In genomic region chr22:47341464-47341863, GRCh38 we compare ENCODE assay signal across 40 cellular contexts.
"Had no signal": no experiment of that assay in that cellular context is flagged by ENCODE, and none has a peak within 500 bp of the region (broad histone marks: within the 10 kb centered on the region; RNA-seq: fewer than 3 reads in every experiment).

No MANE protein-coding gene starts in this region.

- H3K27ac Mint-ChIP-seq: activated naive CD4-positive, alpha-beta T cell treated with anti-CD3 and anti-CD28 coated beads for 36 hours; activated naive CD4-positive, alpha-beta T cell treated with anti-CD3 and anti-CD28 coated beads, Interleukin-2, amount 10 ng/mL, durations not matched to agents 7 days and 5 days; activated naive CD4-positive, alpha-beta T cell treated with anti-CD3 and anti-CD28 coated beads, Interleukin-2, amount 50 U/mL, for 24 hours; activated naive CD4-positive, alpha-beta T cell treated with anti-CD3 and anti-CD28 coated beads, Interleukin-2, amount 50 U/mL, for 72 hours; activated naive CD8-positive, alpha-beta T cell; activated naive CD8-positive, alpha-beta T cell treated with anti-CD3 and anti-CD28 coated beads for 36 hours; activated naive CD8-positive, alpha-beta T cell treated with anti-CD3 and anti-CD28 coated beads, Interleukin-2, amount 10 ng/mL, durations not matched to agents 7 days and 5 days; activated naive CD8-positive, alpha-beta T cell treated with anti-CD3 and anti-CD28 coated beads, Interleukin-2, amount 50 U/mL, for 24 hours; activated T-cell treated with anti-CD3 and anti-CD28 coated beads, Interleukin-2, amount 50 U/mL, for 24 hours; activated T-cell treated with anti-CD3 and anti-CD28 coated beads, Interleukin-2, amount 50 U/mL, for 72 hours; activated T-helper 1 cell treated with anti-CD3 and anti-CD28 coated beads, Interleukin-12 subunit alpha, Interleukin-12 subunit beta, Interleukin-2, Interleukin-4 antibody, amounts not matched to agents 30 ng/mL and 10 ng/mL and 1 ng/mL, durations not matched to agents 14 hours and 24 hours and 36 hours; activated T-helper 17 cell treated with anti-CD3 and anti-CD28 coated beads, Interleukin-2, amount 50 U/mL, for 72 hours; activated T-helper 2 cell treated with anti-CD3 and anti-CD28 coated beads, Interferon-gamma antibody, Interleukin-2, Interleukin-4, amounts not matched to agents 10 μg/mL and 5 μg/mL and 100 μg/mL, durations not matched to agents 14 hours and 24 hours and 36 hours; brain had no signal

- H3K36me3 Mint-ChIP-seq: activated naive CD4-positive, alpha-beta T cell treated with anti-CD3 and anti-CD28 coated beads, Interleukin-2, amount 10 ng/mL, durations not matched to agents 7 days and 5 days; activated naive CD4-positive, alpha-beta T cell treated with anti-CD3 and anti-CD28 coated beads, Interleukin-2, amount 50 U/mL, for 24 hours; activated naive CD4-positive, alpha-beta T cell treated with anti-CD3 and anti-CD28 coated beads, Interleukin-2, amount 50 U/mL, for 72 hours; activated naive CD8-positive, alpha-beta T cell; activated naive CD8-positive, alpha-beta T cell treated with anti-CD3 and anti-CD28 coated beads for 36 hours; activated naive CD8-positive, alpha-beta T cell treated with anti-CD3 and anti-CD28 coated beads, Interleukin-2, amount 10 ng/mL, durations not matched to agents 7 days and 5 days; brain had no signal

- H3K27me3 ChIP-seq: adrenal gland, ascending aorta, body of pancreas, brain microvascular endothelial cell, cardiac muscle cell had no signal

- DNase-seq: activated effector memory CD4-positive, alpha-beta T cell treated with anti-CD3 and anti-CD28 coated beads, Interleukin-2, amount 50 U/mL, for 16 hours; activated effector memory CD4-positive, alpha-beta T cell treated with Interleukin-2 at 50 U/mL for 16 hours; activated gamma-delta T cell; activated gamma-delta T cell treated with Interleukin-2 at 50 U/mL for 16 hours; activated naive CD4-positive, alpha-beta T cell; activated naive CD4-positive, alpha-beta T cell treated with anti-CD3 and anti-CD28 coated beads for 36 hours; activated naive CD4-positive, alpha-beta T cell treated with anti-CD3 and anti-CD28 coated beads, Interleukin-2, amount 10 ng/mL, durations not matched to agents 7 days and 5 days; activated naive CD4-positive, alpha-beta T cell treated with anti-CD3 and anti-CD28 coated beads, Interleukin-2, amount 50 U/mL, for 16 hours; activated naive CD4-positive, alpha-beta T cell treated with Interleukin-2 at 50 U/mL for 16 hours; activated naive CD8-positive, alpha-beta T cell treated with anti-CD3 and anti-CD28 coated beads for 36 hours; activated naive CD8-positive, alpha-beta T cell treated with anti-CD3 and anti-CD28 coated beads, Interleukin-2, amount 10 ng/mL, durations not matched to agents 7 days and 5 days; activated naive CD8-positive, alpha-beta T cell treated with anti-CD3 and anti-CD28 coated beads, Interleukin-2, amount 50 U/mL, for 24 hours; activated T-cell treated with anti-CD3 and anti-CD28 coated beads, Interleukin-2, amount 50 U/mL, for 1 hour; activated T-cell treated with anti-CD3 and anti-CD28 coated beads, Interleukin-2, amount 50 U/mL, for 24 hours; activated T-cell treated with anti-CD3 and anti-CD28 coated beads, Interleukin-2, amount 50 U/mL, for 4 hours; activated T-cell treated with anti-CD3 and anti-CD28 coated beads, Interleukin-2, amount 50 U/mL, for 48 hours; activated T-cell treated with anti-CD3 and anti-CD28 coated beads, Interleukin-2, amount 50 U/mL, for 72 hours; amniotic stem cell; amygdala; anterior cingulate cortex; aorta; body of pancreas; brain microvascular endothelial cell; caudate nucleus; central memory CD4-positive, alpha-beta T cell; cerebellar nuclear complex had no signal

- H3K27me3 Mint-ChIP-seq: activated naive CD8-positive, alpha-beta T cell treated with anti-CD3 and anti-CD28 coated beads, Interleukin-2, amount 10 ng/mL, durations not matched to agents 7 days and 5 days had no signal

- H3K4me3 ChIP-seq: adrenal gland, ascending aorta, body of pancreas, breast epithelium, cardiac muscle cell had no signal

- H3K4me1 ChIP-seq: adrenal gland, ascending aorta, body of pancreas, breast epithelium had no signal

- H3K36me3 ChIP-seq: adrenal gland, ascending aorta, brain microvascular endothelial cell, breast epithelium, cardiac muscle cell had no signal

- H3K27ac ChIP-seq: adrenal gland, ascending aorta, body of pancreas, brain microvascular endothelial cell, breast epithelium, cardiac muscle cell had no signal

- H3K9me3 Mint-ChIP-seq: activated naive CD4-positive, alpha-beta T cell treated with anti-CD3 and anti-CD28 coated beads, Interleukin-2, amount 50 U/mL, for 24 hours; activated naive CD4-positive, alpha-beta T cell treated with anti-CD3 and anti-CD28 coated beads, Interleukin-2, amount 50 U/mL, for 72 hours; activated naive CD8-positive, alpha-beta T cell treated with anti-CD3 and anti-CD28 coated beads for 36 hours; activated naive CD8-positive, alpha-beta T cell treated with anti-CD3 and anti-CD28 coated beads, Interleukin-2, amount 50 U/mL, for 24 hours; activated T-cell treated with anti-CD3 and anti-CD28 coated beads, Interleukin-2, amount 50 U/mL, for 24 hours; activated T-cell treated with anti-CD3 and anti-CD28 coated beads, Interleukin-2, amount 50 U/mL, for 4 hours; activated T-cell treated with anti-CD3 and anti-CD28 coated beads, Interleukin-2, amount 50 U/mL, for 72 hours; activated T-helper 1 cell treated with anti-CD3 and anti-CD28 coated beads, Interleukin-12 subunit alpha, Interleukin-12 subunit beta, Interleukin-2, Interleukin-4 antibody, amounts not matched to agents 30 ng/mL and 10 ng/mL and 1 ng/mL, durations not matched to agents 14 hours and 24 hours and 36 hours; activated T-helper 17 cell treated with anti-CD3 and anti-CD28 coated beads, Interleukin-2, amount 50 U/mL, for 72 hours; activated T-helper 2 cell treated with anti-CD3 and anti-CD28 coated beads, Interferon-gamma antibody, Interleukin-2, Interleukin-4, amounts not matched to agents 10 μg/mL and 5 μg/mL and 100 μg/mL, durations not matched to agents 14 hours and 24 hours and 36 hours; central memory CD8-positive, alpha-beta T cell had no signal

- H3K9me3 ChIP-seq: adrenal gland, ascending aorta, body of pancreas, breast epithelium had no signal

- H3K4me1 Mint-ChIP-seq: activated naive CD4-positive, alpha-beta T cell treated with anti-CD3 and anti-CD28 coated beads, Interleukin-2, amount 10 ng/mL, durations not matched to agents 7 days and 5 days; activated naive CD4-positive, alpha-beta T cell treated with anti-CD3 and anti-CD28 coated beads, Interleukin-2, amount 50 U/mL, for 24 hours; activated naive CD8-positive, alpha-beta T cell treated with anti-CD3 and anti-CD28 coated beads for 36 hours; activated naive CD8-positive, alpha-beta T cell treated with anti-CD3 and anti-CD28 coated beads, Interleukin-2, amount 10 ng/mL, durations not matched to agents 7 days and 5 days; activated naive CD8-positive, alpha-beta T cell treated with anti-CD3 and anti-CD28 coated beads, Interleukin-2, amount 50 U/mL, for 24 hours; activated T-helper 17 cell treated with anti-CD3 and anti-CD28 coated beads, Interleukin-2, amount 50 U/mL, for 72 hours; brain; central memory CD8-positive, alpha-beta T cell had no signal

- ATAC-seq: activated naive CD4-positive, alpha-beta T cell treated with anti-CD3 and anti-CD28 coated beads, Interleukin-2, amount 50 U/mL, for 72 hours; activated naive CD8-positive, alpha-beta T cell treated with anti-CD3 and anti-CD28 coated beads, Interleukin-2, amount 50 U/mL, for 24 hours; activated T-cell treated with anti-CD3 and anti-CD28 coated beads, Interleukin-2, amount 50 U/mL, for 4 hours; activated T-cell treated with anti-CD3 and anti-CD28 coated beads, Interleukin-2, amount 50 U/mL, for 72 hours; activated T-helper 17 cell treated with anti-CD3 and anti-CD28 coated beads, Interleukin-2, amount 50 U/mL, for 72 hours; body of pancreas had no signal

- FAIRE-seq: astrocyte, bronchial epithelial cell had no signal

- H3K4me3 Mint-ChIP-seq: activated naive CD4-positive, alpha-beta T cell treated with anti-CD3 and anti-CD28 coated beads for 36 hours; activated naive CD4-positive, alpha-beta T cell treated with anti-CD3 and anti-CD28 coated beads, Interleukin-2, amount 10 ng/mL, durations not matched to agents 7 days and 5 days; activated naive CD4-positive, alpha-beta T cell treated with anti-CD3 and anti-CD28 coated beads, Interleukin-2, amount 50 U/mL, for 24 hours; activated naive CD8-positive, alpha-beta T cell; activated naive CD8-positive, alpha-beta T cell treated with anti-CD3 and anti-CD28 coated beads for 36 hours; activated naive CD8-positive, alpha-beta T cell treated with anti-CD3 and anti-CD28 coated beads, Interleukin-2, amount 10 ng/mL, durations not matched to agents 7 days and 5 days; activated naive CD8-positive, alpha-beta T cell treated with anti-CD3 and anti-CD28 coated beads, Interleukin-2, amount 50 U/mL, for 24 hours; activated T-cell treated with anti-CD3 and anti-CD28 coated beads, Interleukin-2, amount 50 U/mL, for 24 hours; activated T-cell treated with anti-CD3 and anti-CD28 coated beads, Interleukin-2, amount 50 U/mL, for 4 hours; activated T-cell treated with anti-CD3 and anti-CD28 coated beads, Interleukin-2, amount 50 U/mL, for 72 hours; activated T-helper 1 cell treated with anti-CD3 and anti-CD28 coated beads, Interleukin-12 subunit alpha, Interleukin-12 subunit beta, Interleukin-2, Interleukin-4 antibody, amounts not matched to agents 30 ng/mL and 10 ng/mL and 1 ng/mL, durations not matched to agents 14 hours and 24 hours and 36 hours; activated T-helper 17 cell treated with anti-CD3 and anti-CD28 coated beads, Interleukin-2, amount 50 U/mL, for 72 hours; brain; central memory CD8-positive, alpha-beta T cell had no signal
